Comparison of ENCODE assay signal across 23 cellular contexts in the genomic region with DNA sequence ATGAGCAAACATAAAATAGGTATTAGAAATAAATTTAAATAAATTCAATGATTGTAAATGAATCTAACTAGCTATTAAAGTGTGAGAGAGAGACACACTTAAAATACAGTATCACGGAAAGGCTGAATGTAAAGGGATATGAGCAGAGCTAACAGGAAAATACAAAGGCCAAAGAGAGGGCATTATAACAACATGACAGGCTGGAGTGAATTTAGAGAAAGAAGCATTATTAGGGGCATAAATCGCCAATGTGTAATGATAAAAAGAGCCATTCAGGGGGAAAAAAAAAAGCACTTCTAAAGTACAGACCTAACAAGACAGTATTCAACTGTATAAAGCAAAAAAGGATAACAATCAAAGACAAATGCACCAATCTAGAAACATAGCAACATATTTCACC. TPM values are rescaled to one million over a fixed set of nuclear protein-coding genes. Genes with fewer than 3 reads are reported as not detected.
"Had no signal": no experiment of that assay in that cellular context is flagged by ENCODE, and none has a peak within 500 bp of the region (broad histone marks: within the 10 kb centered on the region; RNA-seq: fewer than 3 reads in every experiment).

No MANE protein-coding gene starts in this region.

- ATAC-seq: activated T-cell treated with anti-CD3 and anti-CD28 coated beads, Interleukin-2, amount 50 U/mL, for 4 hours had no signal

- DNase-seq: activated CD4-positive, alpha-beta memory T cell treated with anti-CD3 and anti-CD28 coated beads for 36 hours; activated CD4-positive, alpha-beta T cell treated with anti-CD3 and anti-CD28 coated beads, Interleukin-2, amount 10 ng/mL, durations not matched to agents 7 days and 5 days; activated CD4-positive, CD25-positive, alpha-beta regulatory T cell; activated CD8-positive, alpha-beta memory T cell treated with anti-CD3 and anti-CD28 coated beads for 24 hours; activated effector memory CD4-positive, alpha-beta T cell treated with anti-CD3 and anti-CD28 coated beads, Interleukin-2, amount 50 U/mL, for 16 hours; activated naive CD4-positive, alpha-beta T cell treated with Interleukin-2 at 50 U/mL for 16 hours; activated T-cell treated with anti-CD3 and anti-CD28 coated beads, Interleukin-2, amount 50 U/mL, for 4 hours; amygdala; NCI-H1092; NCI-H1417; NCI-H1930; NCI-H2107; NCI-H2171 treated with DMSO at 0.1 percent for 48 hours; NCI-H226; NCI-H526 treated with DMSO at 0.1 percent for 48 hours; NCI-H82; SIG-M5; SK-N-SH; T-helper 1 cell had no signal

RNA-seq across cellular contexts. Expression of gene DACT2, which starts 28.1 kb away (rescaled TPM):
- total RNA-seq: activated CD4-positive, alpha-beta memory T cell treated with anti-CD3 and anti-CD28 coated beads for 36 hours; activated T-cell treated with anti-CD3 and anti-CD28 coated beads, Interleukin-2, amount 50 U/mL, for 4 hours; MCF 10A; NCI-H460; OCI-LY7; RPMI7951 had no signal
- polyA plus RNA-seq: SK-N-SH had no signal
